9 cellular contexts compared by ENCODE assay signal in genomic region chr1:96967311-96967710, GRCh38.
A peak's percentile ranks its signal among the peaks of the same experiment; 100 is the strongest.
DNase-seq lines count a peak whose midpoint lies in the region; ATAC-seq and TF ChIP-seq lines count a peak whose summit lies in the region.
"Had no signal": no experiment of that assay in that cellular context is flagged by ENCODE, and none has a peak within 500 bp of the region (broad histone marks: within the 10 kb centered on the region; RNA-seq: fewer than 3 reads in every experiment).

No MANE protein-coding gene starts in this region.

- CTCF ChIA-PET in PC-9 (lab: Charles Lee) = no interaction called here

- H3K27me3 ChIP-seq in PC-9 (ENCODE audit: insufficient read depth, low read depth) = no peaks in the 10 kb centered on the region

- H3K36me3 ChIP-seq in PC-9 (ENCODE audit: low read depth) = no peaks in the 10 kb centered on the region

- no peak overlapping the region for H3K4me3 Mint-ChIP-seq in osteocyte (ENCODE audit: unreplicated experiment)

- no peaks in the 10 kb centered on the region for H3K9me2 ChIP-seq in PC-9 (ENCODE audit: insufficient read depth)

- BruUV-seq in PC-9 (replicated peaks; lab: Mats Ljungman, UMichigan) = no TSS peak

- H3K4me3 ChIP-seq in PC-9 = peak overlapping the region; percentile 42; the same call in 1 of the 2 replicates

- TF ChIP-seq CTCF in PC-9 (conservative IDR thresholded peaks at IDR 0.05) (no peak), osteocyte (IDR thresholded peaks at IDR 0.05) (no peak)

- peaks cover 57% of the 10 kb centered on the region for H3K4me1 Mint-ChIP-seq in osteocyte (ENCODE audit: unreplicated experiment)

- H3K36me3 Mint-ChIP-seq in osteocyte (ENCODE audit: unreplicated experiment) = no peaks in the 10 kb centered on the region

- H3K27ac Mint-ChIP-seq in osteocyte (ENCODE audit: unreplicated experiment) = peak overlapping the region; percentile 35

- H2AFZ ChIP-seq in PC-9 = peak overlapping the region; percentile 80

- POLR2A ChIA-PET in PC-9 (lab: Charles Lee; ENCODE audit: unreplicated experiment) = no interaction called here

- ATAC-seq in HG02623 (IDR thresholded peaks at IDR 0.05; ENCODE audit: unreplicated experiment) (no peak), HG03469 (IDR thresholded peaks at IDR 0.05; ENCODE audit: unreplicated experiment) (no peak)

- DNase-seq in NCI-H2227 treated with DMSO at 0.1 percent for 48 hours (lab: John Stamatoyannopoulos, UW) = peak; percentile 20
- DNase-seq in NCI-H2227 (lab: John Stamatoyannopoulos, UW; ENCODE audit: unreplicated experiment) = no peak
- DNase-seq in PC-9 = no peak
- peak; percentile 25 for DNase-seq in dermis blood vessel endothelial cell
- DNase-seq in osteocyte (ENCODE audit: extremely low spot score, unreplicated experiment) = no peak
- DNase-seq in caudate nucleus (lab: John Stamatoyannopoulos, UW) = no peak

- H3K4me2 ChIP-seq in PC-9 = peak overlapping the region; percentile 63

- no peaks in the 10 kb centered on the region for H3K27me3 Mint-ChIP-seq in osteocyte (ENCODE audit: unreplicated experiment)

- no peaks in the 10 kb centered on the region for H4K20me1 ChIP-seq in PC-9 (ENCODE audit: insufficient read depth)

- no peaks in the 10 kb centered on the region for H3K9me3 Mint-ChIP-seq in osteocyte (ENCODE audit: unreplicated experiment)

- no peaks in the 10 kb centered on the region for H3K79me2 ChIP-seq in PC-9 (ENCODE audit: low read depth)

- H3K27ac ChIP-seq in PC-9 = no peak overlapping the region
- no peak overlapping the region for H3K27ac ChIP-seq in caudate nucleus (ENCODE audit: low read depth, low read length)
- H3K27ac ChIP-seq: 22Rv1 had no signal

- intact Hi-C loops in PC-9 (cut with micrococcal nuclease; ENCODE audit: unreplicated experiment) = loop anchor here (2.0 to 10.0 kb wide), 4 partner anchors 227 to 1501 kb away; partner anchors contain the start of gene DPYD

- no peaks in the 10 kb centered on the region for H3K9me3 ChIP-seq in PC-9 (ENCODE audit: insufficient read depth, low read depth)

- H3F3A ChIP-seq in PC-9 (ENCODE audit: insufficient read depth, low read depth) = no peaks in the 10 kb centered on the region

- 0 out of 2 replicates have a peak, but pooled peaks cover 3% of the 10 kb centered on the region for H3K4me1 ChIP-seq in PC-9 (replicated peaks; ENCODE audit: insufficient read depth)

Comparison
In these comparisons a context has a peak if more than half of its experiments do, and no peak if none do; other contexts are left out.
1. DNase-seq: peak in NCI-H2227 treated with DMSO at 0.1 percent for 48 hours (single experiment) and dermis blood vessel endothelial cell (single experiment); none in NCI-H2227 (single experiment), PC-9 (0 of 2), osteocyte (single experiment) and caudate nucleus (0 of 61).